Comparison of ENCODE assay signal across 12 cellular contexts in the genomic region with DNA sequence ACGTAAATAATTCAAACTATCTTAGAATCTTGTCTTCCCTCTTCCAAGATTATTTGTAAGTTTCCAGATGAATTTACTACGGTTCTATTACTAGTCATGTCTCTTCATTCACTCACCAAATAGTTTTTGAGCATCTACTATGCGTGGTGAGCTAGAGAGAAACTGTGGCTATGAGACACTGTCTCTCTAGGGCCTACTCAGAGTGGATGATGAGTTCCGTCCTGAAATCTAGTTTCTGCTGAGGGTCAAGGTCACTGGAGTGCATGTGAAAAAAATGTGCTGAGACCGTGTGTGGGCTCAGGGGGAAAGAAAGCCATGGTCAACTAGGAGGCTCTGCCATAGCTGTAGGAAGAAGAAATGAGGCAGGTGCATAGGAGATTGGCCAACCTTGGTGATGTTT.
DNase-seq lines count a peak whose midpoint lies in the region; ATAC-seq and TF ChIP-seq lines count a peak whose summit lies in the region.
"Had no signal": no experiment of that assay in that cellular context is flagged by ENCODE, and none has a peak within 500 bp of the region (broad histone marks: within the 10 kb centered on the region; RNA-seq: fewer than 3 reads in every experiment).

No MANE protein-coding gene starts in this region.

- ATAC-seq in GM18873 (IDR thresholded peaks at IDR 0.05; ENCODE audit: low FRiP score, unreplicated experiment) (peak; percentile 87), HG02852 (IDR thresholded peaks at IDR 0.05; ENCODE audit: unreplicated experiment) (peak; percentile 64)

- peaks cover 48 to 67% (median 65%) of the 10 kb centered on the region in 3 donors for H3K4me1 Mint-ChIP-seq in CD8-positive, alpha-beta memory T cell

- no peak for DNase-seq in CD8-positive, alpha-beta memory T cell
- DNase-seq in AG20443 (ENCODE audit: low spot score) (no peak), SK-N-SH (no peak), mucosa of gallbladder (ENCODE audit: low spot score) (no peak), iPS-NIHi11 (ENCODE audit: low spot score) (no peak)
- DNase-seq: activated CD8-positive, alpha-beta memory T cell treated with anti-CD3 and anti-CD28 coated beads, Interleukin-2, amount 50 U/mL, for 4 hours; amniotic stem cell; SJCRH30; WERI-Rb-1 had no signal

- H3K36me3 ChIP-seq in CD8-positive, alpha-beta memory T cell (ENCODE audit: insufficient read depth, low read length): no peaks in the 10 kb centered on the region
- H3K36me3 ChIP-seq in OCI-LY1 (ENCODE audit: insufficient read depth, low read length) (no peaks in the 10 kb centered on the region), SK-N-SH (replicated peaks in 1 of 2; ENCODE audit: control insufficient read depth in 1 of 2, insufficient read depth in 2 of 2, low read length in 1 of 2) (no peaks in the 10 kb centered on the region)
- H3K36me3 ChIP-seq: SJCRH30, WERI-Rb-1 had no signal

- H3K4me2 ChIP-seq in OCI-LY1 (ENCODE audit: low read length): no peak overlapping the region
- H3K4me2 ChIP-seq in SK-N-SH: no peak overlapping the region

- 34% methylated on average over 5 of the region's 5 CpGs for WGBS in SK-N-SH (ENCODE audit: low lambda C conversion rate)

- H3K9me3 ChIP-seq in CD8-positive, alpha-beta memory T cell (ENCODE audit: low read length): no peaks in the 10 kb centered on the region
- H3K9me3 ChIP-seq in OCI-LY1 (ENCODE audit: low read length): peaks cover 4% of the 10 kb centered on the region; the same call in 1 of the 2 replicates
- H3K9me3 ChIP-seq in SK-N-SH: no peaks in the 10 kb centered on the region
- H3K9me3 ChIP-seq: SJCRH30 had no signal

- H3K9me3 Mint-ChIP-seq in CD8-positive, alpha-beta memory T cell: no peaks in the 10 kb centered on the region

- no peak for TF ChIP-seq RAD21 in SK-N-SH (IDR thresholded peaks at IDR 0.05; ENCODE audit: low read length)

- H4K20me1 ChIP-seq in OCI-LY1 (ENCODE audit: insufficient read depth, low read length) (no peaks in the 10 kb centered on the region), SK-N-SH (ENCODE audit: insufficient read depth) (no peaks in the 10 kb centered on the region)

- H3F3A ChIP-seq in OCI-LY1 (ENCODE audit: insufficient read depth, low read length) (no peaks in the 10 kb centered on the region), SK-N-SH (replicated peaks; ENCODE audit: insufficient read depth) (no peaks in the 10 kb centered on the region)

- H3K4me1 ChIP-seq in CD8-positive, alpha-beta memory T cell (ENCODE audit: insufficient read depth, low read length): peaks cover 52% of the 10 kb centered on the region
- peaks cover 32% of the 10 kb centered on the region for H3K4me1 ChIP-seq in OCI-LY1 (ENCODE audit: insufficient read depth, low read length, severe bottlenecking)
- H3K4me1 ChIP-seq in SK-N-SH (ENCODE audit: control insufficient read depth in 1 of 2, insufficient read depth in 2 of 2, low read depth in 1 of 2, low read length in 1 of 2): no peaks in the 10 kb centered on the region
- H3K4me1 ChIP-seq: SJCRH30 had no signal

- POLR2A ChIA-PET in CD8-positive, alpha-beta memory T cell (lab: Charles Lee): interaction anchor here (1.4 kb wide), 1 partner anchor 19 kb away, joined by 3 read pairs; no protein-coding TSS in a partner anchor
- POLR2A ChIA-PET in SK-N-SH (lab: Yijun Ruan, JAX): no interaction called here

- CTCF ChIA-PET in CD8-positive, alpha-beta memory T cell (lab: Charles Lee): no interaction called here
- CTCF ChIA-PET in SK-N-SH (lab: Yijun Ruan, JAX): no interaction called here

- H3K9ac ChIP-seq in OCI-LY1 (ENCODE audit: low read length) (no peak overlapping the region), SK-N-SH (no peak overlapping the region)

- peak overlapping the region; percentile 6 for H3K4me3 ChIP-seq in CD8-positive, alpha-beta memory T cell (ENCODE audit: low read length)
- H3K4me3 ChIP-seq in OCI-LY1 (ENCODE audit: low read depth, low read length, poor library complexity, severe bottlenecking) (no peak overlapping the region), SK-N-SH (ENCODE audit: low read depth in 2 of 2, low read length in 1 of 2) (no peak overlapping the region)
- H3K4me3 ChIP-seq: SJCRH30 had no signal

- TF ChIP-seq CTCF in OCI-LY1 (IDR thresholded peaks at IDR 0.05; ENCODE audit: low read length) (no peak), SK-N-SH (IDR thresholded peaks at IDR 0.05) (no peak)

- no peak overlapping the region for H2AFZ ChIP-seq in OCI-LY1 (ENCODE audit: low read length)
- H2AFZ ChIP-seq in SK-N-SH (ENCODE audit: low read depth): no peak overlapping the region

- no peak overlapping the region for H3K27ac ChIP-seq in CD8-positive, alpha-beta memory T cell (ENCODE audit: low read depth, low read length)
- H3K27ac ChIP-seq in OCI-LY1 (ENCODE audit: low read depth, low read length, poor library complexity, severe bottlenecking) (peak overlapping the region; percentile 93), SK-N-SH (ENCODE audit: low read depth in 2 of 2, low read length in 1 of 2) (no peak overlapping the region)
- H3K27ac ChIP-seq: SJCRH30, WERI-Rb-1 had no signal

- no peaks in the 10 kb centered on the region for H3K27me3 Mint-ChIP-seq in CD8-positive, alpha-beta memory T cell

- peak overlapping the region in 1 of 7 donors; percentile 42 for H3K4me3 Mint-ChIP-seq in CD8-positive, alpha-beta memory T cell

- H3K36me3 Mint-ChIP-seq in CD8-positive, alpha-beta memory T cell: peaks cover 0 to 9% (median 0%) of the 10 kb centered on the region in 3 donors

- H3K27ac Mint-ChIP-seq in CD8-positive, alpha-beta memory T cell: peak overlapping the region; percentile 18 to 97 (median 80)

- no peaks in the 10 kb centered on the region for H3K27me3 ChIP-seq in CD8-positive, alpha-beta memory T cell (ENCODE audit: insufficient read depth, low read length, poor library complexity, severe bottlenecking)
- H3K27me3 ChIP-seq in OCI-LY1 (ENCODE audit: insufficient read depth, low read length): no peaks in the 10 kb centered on the region
- H3K27me3 ChIP-seq in SK-N-SH (ENCODE audit: insufficient read depth): no peaks in the 10 kb centered on the region; the same call in 1 of the 2 replicates
- H3K27me3 ChIP-seq: SJCRH30 had no signal

- H3K79me2 ChIP-seq in OCI-LY1 (ENCODE audit: insufficient read depth, low read length) (no peaks in the 10 kb centered on the region), SK-N-SH (ENCODE audit: insufficient read depth) (no peaks in the 10 kb centered on the region)

- no peaks in the 10 kb centered on the region for H3K9me2 ChIP-seq in OCI-LY1 (ENCODE audit: low read depth, low read length)
- H3K9me2 ChIP-seq in SK-N-SH: no peaks in the 10 kb centered on the region

- no peak for TF ChIP-seq EP300 in SK-N-SH (IDR thresholded peaks at IDR 0.05; ENCODE audit: borderline replicate concordance in 1 of 2, low read depth in 1 of 2, low read length in 1 of 2)

TF ChIP-seq in SK-N-SH, 30 proteins besides CTCF, POLR2A, EP300 and RAD21 (continues in another document):
- no peak for TF ChIP-seq NFIC (IDR thresholded peaks at IDR 0.05; ENCODE audit: borderline replicate concordance)
- TF ChIP-seq TAF1 (IDR thresholded peaks at IDR 0.05; ENCODE audit: borderline replicate concordance, low read depth, low read length): no peak
- TF ChIP-seq MEF2A (IDR thresholded peaks at IDR 0.05; ENCODE audit: borderline replicate concordance, low read depth): no peak
- no peak for TF ChIP-seq RXRA (IDR thresholded peaks at IDR 0.05; ENCODE audit: borderline replicate concordance, low read depth)
- TF ChIP-seq CHD2 (IDR thresholded peaks at IDR 0.05; ENCODE audit: low read length, partially characterized antibody): no peak
- TF ChIP-seq FOXJ3 (CRISPR knock-in tag; IDR thresholded peaks at IDR 0.05): no peak
- TF ChIP-seq JUND (IDR thresholded peaks at IDR 0.05): no peak
- TF ChIP-seq, protein P1, sequence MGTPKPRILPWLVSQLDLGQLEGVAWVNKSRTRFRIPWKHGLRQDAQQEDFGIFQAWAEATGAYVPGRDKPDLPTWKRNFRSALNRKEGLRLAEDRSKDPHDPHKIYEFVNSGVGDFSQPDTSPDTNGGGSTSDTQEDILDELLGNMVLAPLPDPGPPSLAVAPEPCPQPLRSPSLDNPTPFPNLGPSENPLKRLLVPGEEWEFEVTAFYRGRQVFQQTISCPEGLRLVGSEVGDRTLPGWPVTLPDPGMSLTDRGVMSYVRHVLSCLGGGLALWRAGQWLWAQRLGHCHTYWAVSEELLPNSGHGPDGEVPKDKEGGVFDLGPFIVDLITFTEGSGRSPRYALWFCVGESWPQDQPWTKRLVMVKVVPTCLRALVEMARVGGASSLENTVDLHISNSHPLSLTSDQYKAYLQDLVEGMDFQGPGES (IDR thresholded peaks at IDR 0.05; ENCODE audit: low read depth, low read length): no peak
- TF ChIP-seq SIN3A (IDR thresholded peaks at IDR 0.05; ENCODE audit: borderline replicate concordance, low read depth, low read length): no peak
- TF ChIP-seq FOXM1 (IDR thresholded peaks at IDR 0.05; ENCODE audit: low read depth): no peak
- no peak for TF ChIP-seq NRF1 (IDR thresholded peaks at IDR 0.05; ENCODE audit: low read depth, low read length)
- no peak for TF ChIP-seq FOSL2 (IDR thresholded peaks at IDR 0.05; ENCODE audit: borderline replicate concordance, low read depth)
- TF ChIP-seq, protein P2, sequence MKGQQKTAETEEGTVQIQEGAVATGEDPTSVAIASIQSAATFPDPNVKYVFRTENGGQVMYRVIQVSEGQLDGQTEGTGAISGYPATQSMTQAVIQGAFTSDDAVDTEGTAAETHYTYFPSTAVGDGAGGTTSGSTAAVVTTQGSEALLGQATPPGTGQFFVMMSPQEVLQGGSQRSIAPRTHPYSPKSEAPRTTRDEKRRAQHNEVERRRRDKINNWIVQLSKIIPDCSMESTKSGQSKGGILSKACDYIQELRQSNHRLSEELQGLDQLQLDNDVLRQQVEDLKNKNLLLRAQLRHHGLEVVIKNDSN (IDR thresholded peaks at IDR 0.05; ENCODE audit: borderline replicate concordance, low read depth): no peak
- TF ChIP-seq, protein P3, sequence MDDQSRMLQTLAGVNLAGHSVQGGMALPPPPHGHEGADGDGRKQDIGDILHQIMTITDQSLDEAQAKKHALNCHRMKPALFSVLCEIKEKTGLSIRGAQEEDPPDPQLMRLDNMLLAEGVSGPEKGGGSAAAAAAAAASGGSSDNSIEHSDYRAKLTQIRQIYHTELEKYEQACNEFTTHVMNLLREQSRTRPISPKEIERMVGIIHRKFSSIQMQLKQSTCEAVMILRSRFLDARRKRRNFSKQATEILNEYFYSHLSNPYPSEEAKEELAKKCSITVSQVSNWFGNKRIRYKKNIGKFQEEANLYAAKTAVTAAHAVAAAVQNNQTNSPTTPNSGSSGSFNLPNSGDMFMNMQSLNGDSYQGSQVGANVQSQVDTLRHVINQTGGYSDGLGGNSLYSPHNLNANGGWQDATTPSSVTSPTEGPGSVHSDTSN (IDR thresholded peaks at IDR 0.05): no peak
